ENCODE assay signal across 1 cellular context in the genomic region with DNA sequence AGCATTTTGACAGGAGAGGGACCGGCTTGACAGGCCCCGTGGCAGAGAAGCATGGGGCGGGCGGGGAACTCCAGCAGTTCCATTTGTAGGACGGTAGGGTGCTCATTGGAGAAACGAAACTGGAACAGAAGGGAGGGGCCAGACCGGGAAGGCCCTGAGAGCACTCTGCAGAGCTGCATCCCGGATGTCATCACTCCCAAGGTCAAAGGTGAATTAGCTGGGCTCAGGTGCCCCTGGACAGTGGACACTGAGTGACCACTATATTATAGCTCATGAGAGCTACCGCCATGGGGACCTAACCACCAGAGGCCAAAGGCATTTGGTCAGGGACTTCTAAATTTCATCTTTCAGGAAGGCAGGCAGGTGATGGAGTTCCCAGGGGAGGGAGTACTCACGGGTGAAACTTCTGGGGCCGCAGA.
TF ChIP-seq lines count a peak whose summit lies in the region.

No MANE protein-coding gene starts in this region.

TF ChIP-seq in WTC11, 78 proteins besides CTCF, POLR2A, EP300 and RAD21 (continued from another document):
- TF ChIP-seq, protein P1, sequence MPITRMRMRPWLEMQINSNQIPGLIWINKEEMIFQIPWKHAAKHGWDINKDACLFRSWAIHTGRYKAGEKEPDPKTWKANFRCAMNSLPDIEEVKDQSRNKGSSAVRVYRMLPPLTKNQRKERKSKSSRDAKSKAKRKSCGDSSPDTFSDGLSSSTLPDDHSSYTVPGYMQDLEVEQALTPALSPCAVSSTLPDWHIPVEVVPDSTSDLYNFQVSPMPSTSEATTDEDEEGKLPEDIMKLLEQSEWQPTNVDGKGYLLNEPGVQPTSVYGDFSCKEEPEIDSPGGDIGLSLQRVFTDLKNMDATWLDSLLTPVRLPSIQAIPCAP (CRISPR knock-in tag; IDR thresholded peaks at IDR 0.05) = no peak
TF ChIP-seq in WTC11: peak in this region for 0.
